In genomic region chr12:108629824-108630476, GRCh38 we compare ENCODE assay signal across 8 cellular contexts. TPM values are rescaled to one million over a fixed set of nuclear protein-coding genes. Genes with fewer than 3 reads are reported as not detected.
A peak's percentile ranks its signal among the peaks of the same experiment; 100 is the strongest.
DNase-seq lines count a peak whose midpoint lies in the region; ATAC-seq and TF ChIP-seq lines count a peak whose summit lies in the region.

No MANE protein-coding gene starts in this region.

- TF ChIP-seq CTCF in CD14-positive monocyte (IDR thresholded peaks at IDR 0.05), result no peak
- no peak for TF ChIP-seq CTCF in OCI-LY7 (conservative IDR thresholded peaks at IDR 0.05; ENCODE audit: low read length)
- TF ChIP-seq CTCF in left ventricle myocardium inferior (IDR thresholded peaks at IDR 0.05; ENCODE audit: borderline replicate concordance), result no peak

- intact Hi-C loops in CD14-positive monocyte (cut with micrococcal nuclease) (loop anchor here (5.0 to 10.0 kb wide), 3 partner anchors 68 to 465 kb away; partner anchors contain the start of genes ALKBH2 (in 1 of the 2), ISCU (in 1 of the 2), SART3 (in 1 of the 2) and UNG (in 1 of the 2)), OCI-LY7 (cut with micrococcal nuclease; ENCODE audit: unreplicated experiment) (loop anchor here (10.0 kb wide), 2 partner anchors 465 to 1675 kb away; partner anchors contain the start of genes ALKBH2, TMEM263 and UNG), left ventricle myocardium inferior (cut with micrococcal nuclease) (no loop called here)

- POLR2A ChIA-PET in OCI-LY7 (lab: Charles Lee), result interaction anchor here (1.1 to 17.7 kb wide), 4 partner anchors 11 to 64 kb away, joined by 5 to 330 read pairs (median 158); partner anchors contain the start of genes ISCU and SART3

- peaks cover 0 to 5% (median 0%) of the 10 kb centered on the region in 7 donors for H3K9me3 Mint-ChIP-seq in CD14-positive monocyte

- DNase-seq in CD14-positive monocyte (ENCODE audit: low spot score), result peak; percentile 78
- no peak for DNase-seq in OCI-LY7 (ENCODE audit: low spot score)
- DNase-seq in activated gamma-delta T cell treated with Interleukin-2 at 50 U/mL for 16 hours, result peak; percentile 48
- no peak for DNase-seq in left ventricle myocardium inferior
- peak; percentile 45 to 61 for DNase-seq in stimulated activated CD4-positive, alpha-beta T cell treated with anti-CD3 and anti-CD28 coated beads, Interleukin-4, amount 100 ng/mL, for 4 hours
- no peak for DNase-seq in KG1 (lab: John Stamatoyannopoulos, UW)

- H3K27me3 Mint-ChIP-seq in CD14-positive monocyte (ENCODE audit: low read depth in 3 of 3), result no peaks in the 10 kb centered on the region

- CTCF ChIA-PET in OCI-LY7 (lab: Charles Lee; ENCODE audit: unreplicated experiment), result interaction anchor here (1.2 kb wide), 1 partner anchor 12 kb away, joined by 4 read pairs; no protein-coding TSS in a partner anchor

- peak overlapping the region; percentile 94 to 100 (median 97) for H3K27ac Mint-ChIP-seq in CD14-positive monocyte

- no peaks in the 10 kb centered on the region; the same call in 1 of the 2 replicates for H3K36me3 ChIP-seq in OCI-LY7 (ENCODE audit: insufficient read depth, low read length)
- no peaks in the 10 kb centered on the region for H3K36me3 ChIP-seq in left ventricle myocardium inferior

- ATAC-seq in GM18873 (IDR thresholded peaks at IDR 0.05; ENCODE audit: low FRiP score, unreplicated experiment) (no peak), GM21619 (IDR thresholded peaks at IDR 0.05; ENCODE audit: unreplicated experiment) (no peak)

- peaks cover 86% of the 10 kb centered on the region for H3K4me1 ChIP-seq in OCI-LY7 (ENCODE audit: insufficient read depth, low read length, poor library complexity, severe bottlenecking)
- H3K4me1 ChIP-seq in left ventricle myocardium inferior, result peaks cover 9% of the 10 kb centered on the region

- no peaks in the 10 kb centered on the region for H4K20me1 ChIP-seq in OCI-LY7 (ENCODE audit: insufficient read depth, low read length)

- no peak overlapping the region for H2AFZ ChIP-seq in OCI-LY7 (ENCODE audit: low read length)

- peak overlapping the region; percentile 77; the same call in 1 of the 2 replicates for H3K4me2 ChIP-seq in OCI-LY7 (ENCODE audit: low read length)

- no peaks in the 10 kb centered on the region for H3K27me3 ChIP-seq in left ventricle myocardium inferior (ENCODE audit: low read depth)

- peaks cover 7% of the 10 kb centered on the region; the same call in 1 of the 2 replicates for H3K79me2 ChIP-seq in OCI-LY7 (ENCODE audit: insufficient read depth, low read depth, low read length)

- no peak overlapping the region for H3K4me3 ChIP-seq in OCI-LY7 (ENCODE audit: low read depth, low read length, poor library complexity, severe bottlenecking)
- H3K4me3 ChIP-seq in left ventricle myocardium inferior, result peak overlapping the region; percentile 14

- BruUV-seq in OCI-LY7 (replicated peaks; lab: Mats Ljungman, UMichigan), result no TSS peak

- no peaks in the 10 kb centered on the region for H3K9me2 ChIP-seq in OCI-LY7 (ENCODE audit: insufficient read depth, low read length)

- peak overlapping the region; percentile 58 to 86 for H3K4me3 Mint-ChIP-seq in CD14-positive monocyte

- H3K27ac ChIP-seq in OCI-LY7 (ENCODE audit: low read depth, low read length, poor library complexity, severe bottlenecking) (peak overlapping the region; percentile 14), left ventricle myocardium inferior (replicated peaks) (peak overlapping the region; percentile 8)

- H3K9me3 ChIP-seq in OCI-LY7 (ENCODE audit: low read length) (no peaks in the 10 kb centered on the region), left ventricle myocardium inferior (replicated peaks) (no peaks in the 10 kb centered on the region)

- peaks cover 35 to 49% of the 10 kb centered on the region in 2 donors for H3K36me3 Mint-ChIP-seq in CD14-positive monocyte

- H3K4me1 Mint-ChIP-seq in CD14-positive monocyte, result peaks cover 74% of the 10 kb centered on the region

RNA-seq across cellular contexts. Expression of gene SELPLG, which starts 3.7 kb away (rescaled TPM):
- polyA plus RNA-seq in CD14-positive monocyte, result 100 to 1,000 TPM; 247 to 349 TPM
- total RNA-seq in OCI-LY7 (2014; rRNA removed; shearing (Covaris generic)), result 16.9 and 20.0 TPM in 2 replicates
- total RNA-seq in OCI-LY7 (2022), result 21.0 and 25.3 TPM in 2 replicates
- total RNA-seq in left ventricle myocardium inferior, result 3.4 TPM

RNA-seq across cellular contexts. Expression of gene TMEM119, which starts 32.1 kb away (rescaled TPM):
- under 1 TPM; 0.18 to 0.56 TPM for polyA plus RNA-seq in CD14-positive monocyte
- total RNA-seq in OCI-LY7 (2014; rRNA removed; shearing (Covaris generic)), result not detected in 2 replicates
- not detected in 2 replicates for total RNA-seq in OCI-LY7 (2022)
- 1.3 TPM for total RNA-seq in left ventricle myocardium inferior

Comparison
In these comparisons a context has a peak if more than half of its experiments do, and no peak if none do; other contexts are left out.
1. DNase-seq: peak in CD14-positive monocyte (single experiment), activated gamma-delta T cell treated with Interleukin-2 at 50 U/mL for 16 hours (single experiment) and stimulated activated CD4-positive, alpha-beta T cell treated with anti-CD3 and anti-CD28 coated beads, Interleukin-4, amount 100 ng/mL, for 4 hours (2 of 2); none in OCI-LY7 (single experiment), left ventricle myocardium inferior (single experiment) and KG1 (single experiment).